In the genomic region with DNA sequence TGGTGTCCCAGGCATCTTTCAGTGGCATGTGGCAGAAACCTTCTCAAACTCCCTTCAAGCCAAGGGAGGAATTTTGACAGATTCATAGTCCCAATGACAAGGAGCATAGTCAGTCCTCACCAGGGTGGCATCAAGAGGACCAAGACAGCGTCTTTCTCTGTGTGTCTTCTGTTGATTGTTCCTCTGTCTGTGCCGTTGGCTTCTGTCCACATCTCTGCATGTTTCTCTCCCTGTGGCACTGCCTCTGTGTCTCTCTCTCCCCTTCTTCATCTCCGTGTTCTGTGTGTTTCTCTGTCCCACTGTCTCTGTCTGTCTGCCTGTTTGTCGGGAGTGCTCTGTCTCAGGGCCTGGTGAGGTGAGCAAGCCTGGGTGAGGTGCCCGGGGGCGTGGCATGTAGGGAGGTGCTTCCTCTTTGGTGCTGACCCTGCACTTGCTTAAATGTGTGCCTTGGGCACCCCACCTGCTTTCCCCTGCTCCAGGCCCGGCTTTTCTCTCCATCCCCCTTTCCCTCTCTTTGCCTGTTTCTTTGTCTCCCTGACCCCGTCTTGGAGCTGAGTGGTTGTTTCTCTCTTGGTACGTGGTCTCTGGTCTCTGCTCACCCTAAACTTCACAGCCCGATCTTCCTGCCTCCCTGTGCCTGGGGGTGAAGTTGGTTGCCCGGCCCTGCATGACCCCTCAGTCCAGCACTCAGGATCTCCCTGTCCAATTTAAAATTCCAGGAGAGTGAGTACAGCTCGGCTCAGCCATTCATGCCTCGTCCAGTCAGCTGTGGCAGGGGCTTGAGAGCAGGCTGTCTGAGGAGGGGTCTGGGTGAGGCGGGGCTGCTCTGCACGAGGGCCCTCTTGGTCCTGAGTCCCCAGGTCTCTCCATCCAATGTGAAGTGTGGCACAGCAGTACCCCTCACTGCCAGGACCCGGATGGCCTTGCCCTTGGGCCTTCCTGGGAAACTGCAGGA, we compare ENCODE assay signal across 14 cellular contexts. TPM values are rescaled to one million over a fixed set of nuclear protein-coding genes. Genes with fewer than 3 reads are reported as not detected.
A peak's percentile ranks its signal among the peaks of the same experiment; 100 is the strongest.
DNase-seq lines count a peak whose midpoint lies in the region; ATAC-seq and TF ChIP-seq lines count a peak whose summit lies in the region.
"Had no signal": no experiment of that assay in that cellular context is flagged by ENCODE, and none has a peak within 500 bp of the region (broad histone marks: within the 10 kb centered on the region; RNA-seq: fewer than 3 reads in every experiment).

No MANE protein-coding gene starts in this region.

- peak overlapping the region; percentile 53 for H3K27ac ChIP-seq in right cardiac atrium (ENCODE audit: low read length)
- H3K27ac ChIP-seq in upper lobe of left lung = peak overlapping the region in 2 of 4 donors; percentile 49 to 53
- no peak overlapping the region for H3K27ac ChIP-seq in CD8-positive, alpha-beta T cell (ENCODE audit: low read depth, low read length)
- H3K27ac ChIP-seq: upper lobe of right lung had no signal

- H3K27me3 Mint-ChIP-seq in osteocyte (ENCODE audit: unreplicated experiment) = no peaks in the 10 kb centered on the region
- no peaks in the 10 kb centered on the region for H3K27me3 Mint-ChIP-seq in CD8-positive, alpha-beta T cell (ENCODE audit: low read depth)

- H3K27ac Mint-ChIP-seq in osteocyte (ENCODE audit: unreplicated experiment) = peak overlapping the region; percentile 98
- H3K27ac Mint-ChIP-seq in CD8-positive, alpha-beta T cell = no peak overlapping the region

- no peaks in the 10 kb centered on the region for H3K9me3 ChIP-seq in right cardiac atrium (ENCODE audit: control insufficient read depth, low read length)
- H3K9me3 ChIP-seq in upper lobe of left lung = no peaks in the 10 kb centered on the region
- no peaks in the 10 kb centered on the region for H3K9me3 ChIP-seq in CD8-positive, alpha-beta T cell (ENCODE audit: low read length)
- H3K9me3 ChIP-seq: upper lobe of right lung had no signal

- no peaks in the 10 kb centered on the region for H3K9me3 Mint-ChIP-seq in osteocyte (ENCODE audit: unreplicated experiment)
- H3K9me3 Mint-ChIP-seq in CD8-positive, alpha-beta T cell = no peaks in the 10 kb centered on the region

- H3K4me3 Mint-ChIP-seq in osteocyte (ENCODE audit: unreplicated experiment) = no peak overlapping the region
- no peak overlapping the region for H3K4me3 Mint-ChIP-seq in CD8-positive, alpha-beta T cell

- ATAC-seq in right cardiac atrium (no peak), left ventricle myocardium superior (no peak), esophagus mucosa (peak; percentile 34), upper lobe of left lung (ENCODE audit: low FRiP score in 2 of 2) (peak in 1 of 2 donors; percentile 28)
- ATAC-seq in CD8-positive, alpha-beta T cell = no peak
- ATAC-seq: Panc1, upper lobe of right lung had no signal

- H3K36me3 Mint-ChIP-seq in osteocyte (ENCODE audit: unreplicated experiment) = peaks cover 16% of the 10 kb centered on the region
- no peaks in the 10 kb centered on the region for H3K36me3 Mint-ChIP-seq in CD8-positive, alpha-beta T cell

- DNase-seq in right cardiac atrium = no peak
- no peak for DNase-seq in left ventricle myocardium superior
- DNase-seq in osteocyte (ENCODE audit: extremely low spot score, unreplicated experiment) = no peak
- peak; percentile 27 to 66 for DNase-seq in upper lobe of left lung
- no peak for DNase-seq in HEK293T (ENCODE audit: extremely low spot score)
- DNase-seq in kidney glomerular epithelial cell (lab: John Stamatoyannopoulos, UW) = no peak
- DNase-seq in CD8-positive, alpha-beta T cell = no peak
- DNase-seq: activated naive CD4-positive, alpha-beta T cell; mammary epithelial cell; NCI-H1930; NCI-H526; upper lobe of right lung had no signal

- intact Hi-C loops in right cardiac atrium (cut with DNase I) = loop anchor here in 1 of 4 donors (5.0 kb wide), 1 partner anchor 44 kb away; no protein-coding TSS in a partner anchor
- intact Hi-C loops in left ventricle myocardium superior (cut with micrococcal nuclease) = no loop called here
- intact Hi-C loops in CD8-positive, alpha-beta T cell (cut with DNase I, micrococcal nuclease) = no loop called here

- CTCF ChIA-PET in HEK293T (lab: Yijun Ruan, JAX) = no interaction called here
- CTCF ChIA-PET in CD8-positive, alpha-beta T cell (lab: Charles Lee) = no interaction called here

- TF ChIP-seq POLR2A in upper lobe of left lung (IDR thresholded peaks at IDR 0.05) = no peak

- H3K36me3 ChIP-seq in upper lobe of left lung = peaks cover 0 to 40% (median 11%) of the 10 kb centered on the region in 4 donors
- no peaks in the 10 kb centered on the region for H3K36me3 ChIP-seq in CD8-positive, alpha-beta T cell (ENCODE audit: insufficient read depth, low read length)

- peaks cover 47% of the 10 kb centered on the region for H3K4me1 ChIP-seq in right cardiac atrium (ENCODE audit: control insufficient read depth, insufficient read depth, low read length)
- H3K4me1 ChIP-seq in upper lobe of left lung = peaks cover 51 to 79% (median 65%) of the 10 kb centered on the region in 4 donors
- H3K4me1 ChIP-seq in CD8-positive, alpha-beta T cell (ENCODE audit: insufficient read depth, low read length) = no peaks in the 10 kb centered on the region

- no peak overlapping the region for H3K4me3 ChIP-seq in right cardiac atrium (ENCODE audit: low read length)
- H3K4me3 ChIP-seq in upper lobe of left lung = no peak overlapping the region
- no peak overlapping the region for H3K4me3 ChIP-seq in CD8-positive, alpha-beta T cell (ENCODE audit: low read depth, low read length)
- H3K4me3 ChIP-seq: upper lobe of right lung had no signal

- TF ChIP-seq EP300 in upper lobe of left lung (IDR thresholded peaks at IDR 0.05) = no peak

- WGBS in right cardiac atrium = 70% methylated on average over 16 of the region's 16 CpGs
- WGBS in upper lobe of left lung, 2 donors = 81 to 87% methylated on average over 11 to 16 of the region's 16 CpGs

- no peaks in the 10 kb centered on the region for H3K27me3 ChIP-seq in right cardiac atrium (ENCODE audit: control insufficient read depth, insufficient read depth)
- H3K27me3 ChIP-seq in upper lobe of left lung = no peaks in the 10 kb centered on the region
- H3K27me3 ChIP-seq in CD8-positive, alpha-beta T cell (ENCODE audit: insufficient read depth, low read length) = no peaks in the 10 kb centered on the region
- H3K27me3 ChIP-seq: upper lobe of right lung had no signal

- peaks cover 74% of the 10 kb centered on the region for H3K4me1 Mint-ChIP-seq in osteocyte (ENCODE audit: unreplicated experiment)
- no peaks in the 10 kb centered on the region for H3K4me1 Mint-ChIP-seq in CD8-positive, alpha-beta T cell (ENCODE audit: low read depth)

- no peak for TF ChIP-seq CTCF in osteocyte (IDR thresholded peaks at IDR 0.05)
- TF ChIP-seq CTCF in upper lobe of left lung (IDR thresholded peaks at IDR 0.05) = no peak
- TF ChIP-seq CTCF in CD8-positive, alpha-beta T cell (IDR thresholded peaks at IDR 0.05) = no peak

- POLR2A ChIA-PET in HEK293T (lab: Yijun Ruan, JAX) = interaction anchor here (1.0 to 1.3 kb wide), 2 partner anchors 27 to 28 kb away, joined by 3 to 5 read pairs; partner anchors contain the start of gene JDP2
- POLR2A ChIA-PET in CD8-positive, alpha-beta T cell (lab: Charles Lee) = interaction anchor here (0.7 kb wide), 1 partner anchor 10 kb away, joined by 3 read pairs; no protein-coding TSS in a partner anchor

TF ChIP-seq in HEK293T, 16 proteins besides CTCF, POLR2A, EP300 and RAD21:
- TF ChIP-seq TARDBP (IDR thresholded peaks at IDR 0.05) (no peak), PKNOX1 (IDR thresholded peaks at IDR 0.05) (no peak), HDGF (IDR thresholded peaks at IDR 0.05; ENCODE audit: borderline replicate concordance) (no peak), L3MBTL2 (conservative IDR thresholded peaks at IDR 0.05) (no peak), ELF4 (IDR thresholded peaks at IDR 0.05) (no peak), CTBP1 (IDR thresholded peaks at IDR 0.05; ENCODE audit: borderline replicate concordance) (no peak), SUZ12 (IDR thresholded peaks at IDR 0.05) (no peak), SP1 (IDR thresholded peaks at IDR 0.05) (no peak), NFRKB (IDR thresholded peaks at IDR 0.05) (no peak), ZNF384 (IDR thresholded peaks at IDR 0.05) (no peak), ARNT (IDR thresholded peaks at IDR 0.05) (no peak), FOXK2 (IDR thresholded peaks at IDR 0.05) (no peak), LEF1 (IDR thresholded peaks at IDR 0.05; ENCODE audit: borderline replicate concordance) (no peak), FOXA1 (IDR thresholded peaks at IDR 0.05) (no peak), BHLHE40 (IDR thresholded peaks at IDR 0.05; ENCODE audit: borderline replicate concordance) (no peak), FOXM1 (IDR thresholded peaks at IDR 0.05; ENCODE audit: borderline replicate concordance) (no peak)

RNA-seq across cellular contexts. Expression of gene JDP2, which starts 28.5 kb away (rescaled TPM):
- 10 to 100 TPM; 28.3 to 42.2 (median 39.4) TPM for total RNA-seq in right cardiac atrium
- 39.2 TPM for polyA plus RNA-seq in right cardiac atrium
- total RNA-seq in left ventricle myocardium superior = 24.7 TPM
- total RNA-seq in esophagus mucosa = 18.5 TPM
- 53.3 and 57.1 TPM in 2 replicates for total RNA-seq in osteocyte
- 100 to 1,000 TPM in 3 of 6 donors, 10 to 100 TPM in 3; 60.5 to 150 (median 110) TPM for total RNA-seq in upper lobe of left lung
- total RNA-seq in CD8-positive, alpha-beta T cell = not detected

Comparison
In these comparisons a context has a peak if more than half of its experiments do, and no peak if none do; other contexts are left out.
1. DNase-seq: peak in upper lobe of left lung (2 of 2); none in right cardiac atrium (0 of 3), left ventricle myocardium superior (single experiment), osteocyte (single experiment), HEK293T (single experiment), kidney glomerular epithelial cell (single experiment) and CD8-positive, alpha-beta T cell (0 of 7).
2. RNA of gene JDP2, which starts 28.5 kb away (total RNA-seq): 60.5 to 150 TPM in upper lobe of left lung, 53.3 to 57.1 TPM in osteocyte, 28.3 to 42.2 TPM in right cardiac atrium, 24.7 TPM in left ventricle myocardium superior (single experiment) and 18.5 TPM in esophagus mucosa (single experiment); not detected in CD8-positive, alpha-beta T cell; every median in the first group is over 10 times any median in the second.